Comparison of ENCODE assay signal across 8 cellular contexts in genomic region chr16:28863929-28864886, GRCh38. TPM values are rescaled to one million over a fixed set of nuclear protein-coding genes. Genes with fewer than 3 reads are reported as not detected.
DNase-seq lines count a peak whose midpoint lies in the region; ATAC-seq and TF ChIP-seq lines count a peak whose summit lies in the region.

No MANE protein-coding gene starts in this region.

- intact Hi-C loops in lower leg skin (cut with DNase I; ENCODE audit: low total_unique reads) (no loop called here), tibial artery (cut with DNase I; ENCODE audit: low total_unique reads) (loop anchor here (5.0 kb wide), 1 partner anchor 1552 kb away; the partner anchor contains the start of gene IL4R)

- H3K4me1 ChIP-seq in tibial artery: peaks cover 0 to 32% (median 16%) of the 10 kb centered on the region in 4 donors

- H3K27me3 ChIP-seq in MG63: no peaks in the 10 kb centered on the region
- no peaks in the 10 kb centered on the region for H3K27me3 ChIP-seq in tibial artery

- no peaks in the 10 kb centered on the region for H3K9me3 Mint-ChIP-seq in central memory CD8-positive, alpha-beta T cell

- no peaks in the 10 kb centered on the region for H3K27me3 Mint-ChIP-seq in central memory CD8-positive, alpha-beta T cell

- H3K4me3 Mint-ChIP-seq in central memory CD8-positive, alpha-beta T cell: peak overlapping the region; percentile 93

- peak overlapping the region; percentile 95 for H3K27ac Mint-ChIP-seq in central memory CD8-positive, alpha-beta T cell (ENCODE audit: low read depth)

- peaks cover 43% of the 10 kb centered on the region for H3K36me3 ChIP-seq in MG63
- H3K36me3 ChIP-seq in tibial artery: peaks cover 21 to 37% (median 23%) of the 10 kb centered on the region in 3 donors

- peak overlapping the region; percentile 87 to 94 for H3K27ac ChIP-seq in tibial artery

- H3K9me3 ChIP-seq in MG63: no peaks in the 10 kb centered on the region
- H3K9me3 ChIP-seq in tibial artery: no peaks in the 10 kb centered on the region

- H3K4me3 ChIP-seq in GM12865 (ENCODE audit: low read depth, low read length) (peak overlapping the region; percentile 61), MG63 (peak overlapping the region; percentile 71), lower leg skin (ENCODE audit: low read depth, poor library complexity, severe bottlenecking) (peak overlapping the region; percentile 87), tibial artery (peak overlapping the region; percentile 87 to 97)

- no peak for TF ChIP-seq CTCF in GM12865 (IDR thresholded peaks at IDR 0.05; ENCODE audit: insufficient read depth, low read depth, low read length, missing control alignments)
- no peak for TF ChIP-seq CTCF in lower leg skin (IDR thresholded peaks at IDR 0.05)
- TF ChIP-seq CTCF in tibial artery (IDR thresholded peaks at IDR 0.05): no peak

- no peak for ATAC-seq in central memory CD8-positive, alpha-beta T cell (replicated peaks; ENCODE audit: extremely low read depth, poor library complexity, severe bottlenecking)

- 6 to 9% methylated on average over 28 to 46 of the region's 46 CpGs for WGBS in lower leg skin, 2 donors

- H3K36me3 Mint-ChIP-seq in central memory CD8-positive, alpha-beta T cell (ENCODE audit: insufficient read depth): peaks cover 27% of the 10 kb centered on the region

- no peak for DNase-seq in GM12865 (ENCODE audit: low read depth)
- peak; percentile 62 for DNase-seq in MG63
- peak in 1 of 2 donors; percentile 25 for DNase-seq in central memory CD8-positive, alpha-beta T cell (ENCODE audit: low spot score in 2 of 2)
- no peak for DNase-seq in lower leg skin (ENCODE audit: low spot score in 2 of 2)
- no peak for DNase-seq in tibial artery
- DNase-seq in NCI-H524 (lab: John Stamatoyannopoulos, UW): no peak
- no peak for DNase-seq in GM19238 (ENCODE audit: insufficient read length, low spot score)
- no peak for DNase-seq in UCSD-AML1 (lab: John Stamatoyannopoulos, UW; ENCODE audit: unreplicated experiment)

- no peak for TF ChIP-seq POLR2A in lower leg skin (IDR thresholded peaks at IDR 0.05)

- peaks cover 34% of the 10 kb centered on the region for H3K4me1 Mint-ChIP-seq in central memory CD8-positive, alpha-beta T cell

RNA-seq across cellular contexts. Expression of gene SH2B1, which starts 0.6 kb away (rescaled TPM):
- 18.4 and 21.0 TPM in 2 replicates for total RNA-seq in MG63 (2014; rRNA removed; shearing (Covaris generic); ENCODE audit: low replicate concordance)
- 10 to 100 TPM; 21.7 to 40.0 (median 30.6) TPM for total RNA-seq in lower leg skin

RNA-seq across cellular contexts. Expression of gene ATP2A1, which starts 14.1 kb away (rescaled TPM):
- total RNA-seq in MG63 (2014; rRNA removed; shearing (Covaris generic); ENCODE audit: low replicate concordance): 0.10 TPM in 1 of 2 replicates, not detected in the other
- total RNA-seq in lower leg skin: under 1 TPM; 0.07 to 0.46 (median 0.21) TPM

RNA-seq across cellular contexts. Expression of gene TUFM, which starts 18.1 kb away (rescaled TPM):
- 136 and 169 TPM in 2 replicates for total RNA-seq in MG63 (2014; rRNA removed; shearing (Covaris generic); ENCODE audit: low replicate concordance)
- 100 to 1,000 TPM; 103 to 121 (median 110) TPM for total RNA-seq in lower leg skin

RNA-seq across cellular contexts. Expression of gene ATXN2L, which starts 41.4 kb away (rescaled TPM):
- total RNA-seq in MG63 (2014; rRNA removed; shearing (Covaris generic); ENCODE audit: low replicate concordance): 17.3 and 18.7 TPM in 2 replicates
- 100 to 1,000 TPM in 1 of 4 donors, 10 to 100 TPM in 3; 54.8 to 152 (median 66.5) TPM for total RNA-seq in lower leg skin
